In genomic region chr7:74996361-74996760, GRCh38 we compare ENCODE assay signal across 8 cellular contexts. TPM values are rescaled to one million over a fixed set of nuclear protein-coding genes. Genes with fewer than 3 reads are reported as not detected.
DNase-seq lines count a peak whose midpoint lies in the region; TF ChIP-seq lines count a peak whose summit lies in the region.
"Not testable (repeated sequence)": the region's sequence is repeated elsewhere in the genome, so short reads cannot be mapped to it uniquely, and the experiment has no call there.
"Had no signal": no experiment of that assay in that cellular context is flagged by ENCODE, and none has a peak within 500 bp of the region (broad histone marks: within the 10 kb centered on the region; RNA-seq: fewer than 3 reads in every experiment).

No MANE protein-coding gene starts in this region.

- not testable (repeated sequence) for DNase-seq in H9; right atrium auricular region (ENCODE audit: low spot score); mesothelial cell of epicardium (ENCODE audit: low spot score in 2 of 2, unreplicated experiment in 2 of 2)
- DNase-seq in fibroblast of peridontal ligament (ENCODE audit: extremely low read depth) (peak; percentile 23), renal cortical epithelial cell (ENCODE audit: low read depth) (peak; percentile 18)

- not testable (repeated sequence) for H2BK15ac ChIP-seq in H9 (ENCODE audit: low read depth, low read length)

- not testable (repeated sequence) for H2BK20ac ChIP-seq in H9 (ENCODE audit: low read depth, low read length, poor library complexity, severe bottlenecking)

- H3K4me1 ChIP-seq in H9 (ENCODE audit: insufficient read depth, low read length): not testable (repeated sequence)
- H3K4me1 ChIP-seq in OCI-LY1 (ENCODE audit: insufficient read depth, low read length, severe bottlenecking): peaks cover 36% of the 10 kb centered on the region
- H3K4me1 ChIP-seq in right atrium auricular region: peaks cover 0 to 41% of the 10 kb centered on the region in 2 donors

- not testable (repeated sequence) for H2AFZ ChIP-seq in H9 (ENCODE audit: low read length); OCI-LY1 (ENCODE audit: low read length)

- H2AK5ac ChIP-seq in H9 (ENCODE audit: insufficient read length, low read length): not testable (repeated sequence)

- not testable (repeated sequence) for H3K36me3 ChIP-seq in OCI-LY1 (ENCODE audit: insufficient read depth, low read length); right atrium auricular region

- not testable (repeated sequence) for H3K36me3 Mint-ChIP-seq in H9 (ENCODE audit: insufficient read depth in 1 of 3, low read depth in 3 of 3); mesothelial cell of epicardium
- H3K36me3 Mint-ChIP-seq in brain: peaks cover 43% of the 10 kb centered on the region

- H3K23me2 ChIP-seq in H9 (ENCODE audit: insufficient read length, low read depth, low read length, poor library complexity, severe bottlenecking): not testable (repeated sequence)

- not testable (repeated sequence) for H3T11ph ChIP-seq in H9 (ENCODE audit: low read length)

- peak overlapping the region in 1 of 3 experiments; percentile 85; a peak in 2 of 7 replicates for H3K27ac Mint-ChIP-seq in H9
- peak overlapping the region in 3 of 5 experiments; percentile 14 to 59 (median 27) for H3K27ac Mint-ChIP-seq in brain
- peak overlapping the region; percentile 33 for H3K27ac Mint-ChIP-seq in mesothelial cell of epicardium

- not testable (repeated sequence) for H3K4me3 Mint-ChIP-seq in H9, brain, mesothelial cell of epicardium

- H3K18ac ChIP-seq in H9 (ENCODE audit: insufficient read length, low read depth, low read length): not testable (repeated sequence)

- H3F3A ChIP-seq in OCI-LY1 (ENCODE audit: insufficient read depth, low read length): not testable (repeated sequence)

- H3K9ac ChIP-seq in H9 (ENCODE audit: extremely low read depth, insufficient read length, low read length); OCI-LY1 (ENCODE audit: low read length): not testable (repeated sequence)

- not testable (repeated sequence) for H3K79me2 ChIP-seq in H9 (ENCODE audit: insufficient read depth, low read length); OCI-LY1 (ENCODE audit: insufficient read depth, low read length)

- not testable (repeated sequence) for H3K27ac ChIP-seq in H9 (ENCODE audit: insufficient read length, low read depth, low read length)
- H3K27ac ChIP-seq in OCI-LY1 (ENCODE audit: low read depth, low read length, poor library complexity, severe bottlenecking) (peak overlapping the region; percentile 35), right atrium auricular region (peak overlapping the region; percentile 75 to 89)

- not testable (repeated sequence) for H4K8ac ChIP-seq in H9 (replicated peaks; ENCODE audit: insufficient read length, low read depth, low read length)

- H4K5ac ChIP-seq in H9 (ENCODE audit: insufficient read length, low read depth, low read length): not testable (repeated sequence)

- H2BK12ac ChIP-seq in H9 (ENCODE audit: insufficient read length, low read depth, low read length): peak overlapping the region; percentile 73

- not testable (repeated sequence) for H2BK120ac ChIP-seq in H9 (ENCODE audit: low read depth, low read length, poor library complexity, severe bottlenecking)

- no CpG with 5 or more reads among the region's 5 CpGs for WGBS in H9 (ENCODE audit: extremely low coverage, insufficient read length, low lambda C conversion rate)

- not testable (repeated sequence) for H2BK5ac ChIP-seq in H9 (ENCODE audit: insufficient read length, low read length)

- not testable (repeated sequence) for H3K4ac ChIP-seq in H9 (ENCODE audit: low read depth, low read length)

- not testable (repeated sequence) for H3K9me3 ChIP-seq in H9 (ENCODE audit: control insufficient read depth, low read depth, low read length); OCI-LY1 (ENCODE audit: low read length); right atrium auricular region

- H3K4me3 ChIP-seq in OCI-LY1 (ENCODE audit: low read depth, low read length, poor library complexity, severe bottlenecking); right atrium auricular region: not testable (repeated sequence)

- H3K23ac ChIP-seq in H9 (ENCODE audit: insufficient read length, low read depth, low read length): not testable (repeated sequence)

- not testable (repeated sequence) for H3K9me3 Mint-ChIP-seq in H9, brain, mesothelial cell of epicardium

- not testable (repeated sequence) for H4K91ac ChIP-seq in H9 (ENCODE audit: insufficient read length, low read depth, low read length)

- not testable (repeated sequence) for H3K56ac ChIP-seq in H9 (ENCODE audit: insufficient read length, low read depth, low read length)

- not testable (repeated sequence) for H3K27me3 ChIP-seq in H9 (ENCODE audit: insufficient read depth, low read length); OCI-LY1 (ENCODE audit: insufficient read depth, low read length); right atrium auricular region

- H3K27me3 Mint-ChIP-seq in H9 (ENCODE audit: low read depth); brain; mesothelial cell of epicardium (ENCODE audit: low read depth): not testable (repeated sequence)

- not testable (repeated sequence) for TF ChIP-seq CTCF in H9 (conservative IDR thresholded peaks at IDR 0.05); OCI-LY1 (IDR thresholded peaks at IDR 0.05; ENCODE audit: low read length); brain (conservative IDR thresholded peaks at IDR 0.05); right atrium auricular region (IDR thresholded peaks at IDR 0.05); mesothelial cell of epicardium (IDR thresholded peaks at IDR 0.05; ENCODE audit: unreplicated experiment)

- H3K4me1 Mint-ChIP-seq in H9 (peaks cover 41 to 53% of the 10 kb centered on the region in 2 experiments), brain (peaks cover 39% of the 10 kb centered on the region), mesothelial cell of epicardium (peaks cover 39% of the 10 kb centered on the region)

- not testable (repeated sequence) for H4K20me1 ChIP-seq in H9 (ENCODE audit: control insufficient read depth, insufficient read depth, insufficient read length); OCI-LY1 (ENCODE audit: insufficient read depth, low read length)

- not testable (repeated sequence) for H3K4me2 ChIP-seq in H9 (ENCODE audit: insufficient read depth, insufficient read length, low read length); OCI-LY1 (ENCODE audit: low read length)

- not testable (repeated sequence) for H3K14ac ChIP-seq in H9 (ENCODE audit: insufficient read depth, low read length)

- not testable (repeated sequence) for H3K79me1 ChIP-seq in H9 (ENCODE audit: insufficient read depth, low read depth, low read length, poor library complexity, severe bottlenecking)

- not testable (repeated sequence) for H3K9me2 ChIP-seq in OCI-LY1 (ENCODE audit: low read depth, low read length)

RNA-seq across cellular contexts. Expression of gene CASTOR2, which starts 31.9 kb away (rescaled TPM):
- 26.3 and 26.5 TPM in 2 replicates for total RNA-seq in H9 (2021)
- 14.6 TPM for polyA plus RNA-seq in brain (ENCODE audit: insufficient read depth, low read depth, low replicate concordance)
- total RNA-seq in right atrium auricular region: 10 to 100 TPM; 65.0 to 67.8 TPM
- total RNA-seq in mesothelial cell of epicardium: 40.8 to 44.5 TPM (median 41.8 TPM) in 3 replicates
- total RNA-seq in renal cortical epithelial cell: 4.5 and 40.5 TPM in 2 replicates
- polyA plus RNA-seq: IgD-negative memory B cell had no signal
